ENCODE assay signal across 12 cellular contexts in genomic region chr3:160784853-160785252, GRCh38. TPM values are rescaled to one million over a fixed set of nuclear protein-coding genes. Genes with fewer than 3 reads are reported as not detected.
DNase-seq lines count a peak whose midpoint lies in the region; ATAC-seq and TF ChIP-seq lines count a peak whose summit lies in the region.
"Had no signal": no experiment of that assay in that cellular context is flagged by ENCODE, and none has a peak within 500 bp of the region (broad histone marks: within the 10 kb centered on the region; RNA-seq: fewer than 3 reads in every experiment).

No MANE protein-coding gene starts in this region.

- H3K4me3 ChIP-seq in mucosa of descending colon (no peak overlapping the region), aorta (ENCODE audit: low read length in 2 of 2) (no peak overlapping the region)

- no peak overlapping the region for H3K4me3 Mint-ChIP-seq in central memory CD8-positive, alpha-beta T cell
- no peak overlapping the region for H3K4me3 Mint-ChIP-seq in activated naive CD8-positive, alpha-beta T cell treated with anti-CD3 and anti-CD28 coated beads for 36 hours

- H3K27me3 Mint-ChIP-seq in central memory CD8-positive, alpha-beta T cell, result peaks cover 6% of the 10 kb centered on the region
- H3K27me3 Mint-ChIP-seq in activated naive CD8-positive, alpha-beta T cell treated with anti-CD3 and anti-CD28 coated beads for 36 hours, result no peaks in the 10 kb centered on the region

- peak; percentile 43 for ATAC-seq in central memory CD8-positive, alpha-beta T cell (replicated peaks; ENCODE audit: extremely low read depth, poor library complexity, severe bottlenecking)
- peak; percentile 93 for ATAC-seq in mucosa of descending colon
- no peak for ATAC-seq in aorta (ENCODE audit: low FRiP score)
- no peak for ATAC-seq in GM21423 (IDR thresholded peaks at IDR 0.05; ENCODE audit: unreplicated experiment)

- intact Hi-C loops in mucosa of descending colon (cut with DNase I, micrococcal nuclease), result no loop called here
- intact Hi-C loops in aorta (cut with DNase I), result no loop called here

- peaks cover 9% of the 10 kb centered on the region for H3K4me1 Mint-ChIP-seq in central memory CD8-positive, alpha-beta T cell
- H3K4me1 Mint-ChIP-seq in activated naive CD8-positive, alpha-beta T cell treated with anti-CD3 and anti-CD28 coated beads for 36 hours, result no peaks in the 10 kb centered on the region

- DNase-seq in DMS53 (lab: John Stamatoyannopoulos, UW) (peak; percentile 39), HuH-7 (ENCODE audit: low spot score) (peak; percentile 11), mucosa of descending colon (peak in 1 of 3 donors; percentile 19), mesenteric fat pad (ENCODE audit: low spot score) (no peak), aorta (no peak)
- DNase-seq in central memory CD8-positive, alpha-beta T cell (ENCODE audit: low spot score in 2 of 2), result no peak
- DNase-seq in activated naive CD8-positive, alpha-beta T cell treated with anti-CD3 and anti-CD28 coated beads for 36 hours, result no peak
- DNase-seq: activated CD8-positive, alpha-beta memory T cell treated with anti-CD3 and anti-CD28 coated beads, Interleukin-2, amount 50 U/mL, for 4 hours; activated naive CD4-positive, alpha-beta T cell treated with anti-CD3 and anti-CD28 coated beads, Interleukin-2, amount 50 U/mL, for 16 hours; cerebellar nuclear complex; NCI-H2171 treated with DMSO at 0.1 percent for 48 hours had no signal

- no peaks in the 10 kb centered on the region for H3K27me3 ChIP-seq in aorta (ENCODE audit: control insufficient read depth in 1 of 2, insufficient read depth in 2 of 2, low read length in 1 of 2)

- H3K9me3 ChIP-seq in mucosa of descending colon, result no peaks in the 10 kb centered on the region
- no peaks in the 10 kb centered on the region for H3K9me3 ChIP-seq in aorta (ENCODE audit: control insufficient read depth, low read length)

- no peak for TF ChIP-seq CTCF in mucosa of descending colon (IDR thresholded peaks at IDR 0.05)

- no peak overlapping the region for H3K27ac Mint-ChIP-seq in central memory CD8-positive, alpha-beta T cell (ENCODE audit: low read depth)
- no peak overlapping the region for H3K27ac Mint-ChIP-seq in activated naive CD8-positive, alpha-beta T cell treated with anti-CD3 and anti-CD28 coated beads for 36 hours

- H3K36me3 ChIP-seq in mucosa of descending colon (ENCODE audit: low read depth) (no peaks in the 10 kb centered on the region), aorta (ENCODE audit: control insufficient read depth in 1 of 2, insufficient read depth in 2 of 2, low read length in 1 of 2) (no peaks in the 10 kb centered on the region)

- H3K9me3 Mint-ChIP-seq in central memory CD8-positive, alpha-beta T cell, result no peaks in the 10 kb centered on the region
- H3K9me3 Mint-ChIP-seq in activated naive CD8-positive, alpha-beta T cell treated with anti-CD3 and anti-CD28 coated beads for 36 hours, result peaks cover 3% of the 10 kb centered on the region

- H3K27ac ChIP-seq in aorta (ENCODE audit: low read depth in 1 of 2, low read length in 2 of 2), result no peak overlapping the region

- H3K36me3 Mint-ChIP-seq in central memory CD8-positive, alpha-beta T cell (ENCODE audit: insufficient read depth), result peaks cover 2% of the 10 kb centered on the region
- no peaks in the 10 kb centered on the region for H3K36me3 Mint-ChIP-seq in activated naive CD8-positive, alpha-beta T cell treated with anti-CD3 and anti-CD28 coated beads for 36 hours

- H3K4me1 ChIP-seq in mucosa of descending colon (ENCODE audit: low read depth) (peaks cover 7% of the 10 kb centered on the region), aorta (ENCODE audit: control insufficient read depth in 1 of 2, insufficient read depth in 2 of 2, low read length in 2 of 2) (no peaks in the 10 kb centered on the region)

RNA-seq across cellular contexts. Expression of gene PPM1L, which starts 28.8 kb away (rescaled TPM):
- total RNA-seq in mucosa of descending colon, result 10 to 100 TPM; 16.2 to 47.9 (median 21.6) TPM
- total RNA-seq in mesenteric fat pad, result 12.7 TPM
- 1 to 10 TPM; 2.0 TPM for total RNA-seq in activated naive CD8-positive, alpha-beta T cell treated with anti-CD3 and anti-CD28 coated beads for 36 hours
- 10 to 100 TPM in 1 of 2 donors, 1 to 10 TPM in 1; 8.8 to 17.0 TPM for total RNA-seq in aorta
- polyA plus RNA-seq in aorta, result 10 to 100 TPM in 1 of 2 donors, 1 to 10 TPM in 1; 1.5 to 13.5 TPM

Comparison
In these comparisons a context has a peak if more than half of its experiments do, and no peak if none do; other contexts are left out.
1. DNase-seq: peak in DMS53 (single experiment) and HuH-7 (single experiment); none in central memory CD8-positive, alpha-beta T cell (0 of 2), mesenteric fat pad (single experiment), activated naive CD8-positive, alpha-beta T cell treated with anti-CD3 and anti-CD28 coated beads for 36 hours (single experiment) and aorta (0 of 2).
2. ATAC-seq: peak in central memory CD8-positive, alpha-beta T cell (single experiment) and mucosa of descending colon (single experiment); none in aorta (single experiment) and GM21423 (single experiment).